Comparison of ENCODE assay signal across 9 cellular contexts in the genomic region with DNA sequence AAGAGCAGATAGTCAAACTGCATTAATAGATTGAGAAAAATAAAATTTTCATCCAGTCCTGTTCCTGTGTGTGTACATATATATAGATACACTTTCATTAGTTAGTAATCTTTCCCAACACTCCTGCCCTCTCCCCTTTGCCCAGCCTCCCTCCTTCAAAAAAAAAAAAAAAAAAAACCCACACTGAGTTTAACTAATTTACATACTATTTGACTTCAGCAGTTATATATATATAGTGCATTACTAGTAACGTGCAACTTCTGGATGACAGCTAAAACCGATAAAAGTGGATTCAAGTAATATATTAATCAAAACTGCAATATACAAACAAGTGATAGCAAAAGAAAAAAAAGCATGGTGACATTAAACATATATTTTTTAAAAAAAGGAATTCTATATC. TPM values are rescaled to one million over a fixed set of nuclear protein-coding genes. Genes with fewer than 3 reads are reported as not detected.
A peak's percentile ranks its signal among the peaks of the same experiment; 100 is the strongest.
DNase-seq lines count a peak whose midpoint lies in the region; ATAC-seq and TF ChIP-seq lines count a peak whose summit lies in the region.
"Had no signal": no experiment of that assay in that cellular context is flagged by ENCODE, and none has a peak within 500 bp of the region (broad histone marks: within the 10 kb centered on the region; RNA-seq: fewer than 3 reads in every experiment).

No MANE protein-coding gene starts in this region.

- H3K9ac ChIP-seq in HUES64 (ENCODE audit: low read depth, low read length) = peak overlapping the region; percentile 98; the same call in 1 of the 2 replicates

- H3K9me3 ChIP-seq in HUES64 (ENCODE audit: insufficient read depth, low read depth, low read length) (no peaks in the 10 kb centered on the region), breast epithelium (no peaks in the 10 kb centered on the region), right lobe of liver (no peaks in the 10 kb centered on the region)

- H3K4me1 ChIP-seq in HUES64 (ENCODE audit: insufficient read depth, low read length) = peaks cover 58% of the 10 kb centered on the region
- H3K4me1 ChIP-seq in breast epithelium = peaks cover 0 to 4% of the 10 kb centered on the region in 2 donors
- peaks cover 0 to 28% (median 0%) of the 10 kb centered on the region in 4 donors for H3K4me1 ChIP-seq in right lobe of liver

- peak overlapping the region; percentile 92 for H3K4me3 ChIP-seq in HUES64 (ENCODE audit: low read length)
- peak overlapping the region; percentile 62 to 85 (median 69) for H3K4me3 ChIP-seq in breast epithelium
- peak overlapping the region; percentile 58 to 74 (median 69) for H3K4me3 ChIP-seq in right lobe of liver

- TF ChIP-seq CTCF in breast epithelium (IDR thresholded peaks at IDR 0.05) (no peak), right lobe of liver (IDR thresholded peaks at IDR 0.05) (no peak)

- DNase-seq in breast epithelium (ENCODE audit: low spot score in 2 of 2) (no peak), right lobe of liver (no peak), substantia nigra (lab: John Stamatoyannopoulos, UW) (no peak), COR-L47 (lab: John Stamatoyannopoulos, UW) (no peak), kidney glomerular epithelial cell (lab: John Stamatoyannopoulos, UW) (no peak)
- no peak for DNase-seq in central memory CD4-positive, alpha-beta T cell
- DNase-seq: activated CD4-positive, alpha-beta T cell treated with anti-CD3 and anti-CD28 coated beads for 4 hours had no signal

- H3K27ac ChIP-seq in HUES64 (ENCODE audit: low read depth, low read length) (no peak overlapping the region), breast epithelium (no peak overlapping the region), right lobe of liver (peak overlapping the region; percentile 37 to 87 (median 84)), substantia nigra (ENCODE audit: low read depth, low read length, poor library complexity, severe bottlenecking) (peak overlapping the region; percentile 75)

- ATAC-seq in right lobe of liver = no peak
- no peak for ATAC-seq in HG03457 (IDR thresholded peaks at IDR 0.05; ENCODE audit: unreplicated experiment)

- intact Hi-C loops in breast epithelium (cut with DNase I; ENCODE audit: low total_unique reads) = no loop called here
- intact Hi-C loops in right lobe of liver (cut with DNase I) = no loop called here

- no peaks in the 10 kb centered on the region for H3K27me3 ChIP-seq in HUES64 (ENCODE audit: insufficient read depth, low read length)
- H3K27me3 ChIP-seq in breast epithelium = no peaks in the 10 kb centered on the region
- H3K27me3 ChIP-seq in right lobe of liver = no peaks in the 10 kb centered on the region

- H3K36me3 ChIP-seq in HUES64 (ENCODE audit: insufficient read depth, low read length) (no peaks in the 10 kb centered on the region), breast epithelium (no peaks in the 10 kb centered on the region), right lobe of liver (no peaks in the 10 kb centered on the region)

- WGBS in HUES64 = no CpG with 5 or more reads among the region's 2 CpGs
- 6% methylated on average over 2 of the region's 2 CpGs for WGBS in right lobe of liver (ENCODE audit: insufficient coverage, low coverage, low lambda C conversion rate, missing lambda C conversion rate)

- TF ChIP-seq POLR2A in breast epithelium (IDR thresholded peaks at IDR 0.05) = no peak
- no peak for TF ChIP-seq POLR2A in right lobe of liver (IDR thresholded peaks at IDR 0.05)

RNA-seq across cellular contexts. Expression of gene FIGN, which starts 1.4 kb away (rescaled TPM):
- polyA plus RNA-seq in HUES64 (2013, experiment 1 of 2) = 10.1 TPM
- polyA plus RNA-seq in HUES64 (2013, experiment 2 of 2) = 10.8 TPM
- total RNA-seq in breast epithelium (10 to 100 TPM in 1 of 3 donors, 1 to 10 TPM in 2; 2.6 to 13.9 (median 5.0) TPM), right lobe of liver (1 to 10 TPM; 2.8 to 9.2 (median 5.1) TPM)

Comparison
In these comparisons a context has a peak if more than half of its experiments do, and no peak if none do; other contexts are left out.
1. H3K27ac ChIP-seq: peak in right lobe of liver (3 of 3) and substantia nigra (single experiment); none in HUES64 (single experiment) and breast epithelium (0 of 2).
2. Peak in every context shown above with its lines, with median percentiles within 50 percentile points of each other: H3K4me3 ChIP-seq.